1 cellular context compared by ENCODE assay signal in genomic region chr14:69037790-69038448, GRCh38.
TF ChIP-seq lines count a peak whose summit lies in the region.

No MANE protein-coding gene starts in this region.

TF ChIP-seq in IMR-90, 13 proteins besides CTCF, POLR2A, EP300 and RAD21:
- TF ChIP-seq FOS (IDR thresholded peaks at IDR 0.05; ENCODE audit: low read depth, low read length): peak; percentile 40; the same call in 1 of the 2 replicates
- no peak for TF ChIP-seq USF2 (IDR thresholded peaks at IDR 0.05; ENCODE audit: low read depth, low read length)
- no peak for TF ChIP-seq NFE2L2 (IDR thresholded peaks at IDR 0.05; ENCODE audit: low read depth, low read length)
